Comparison of ENCODE assay signal across 1 cellular context in genomic region chr16:68590201-68590994, GRCh38.
A peak's percentile ranks its signal among the peaks of the same experiment; 100 is the strongest.
TF ChIP-seq lines count a peak whose summit lies in the region.

No MANE protein-coding gene starts in this region.

TF ChIP-seq in HepG2, 621 proteins besides CTCF, POLR2A, EP300 and RAD21 (continued from another document and continues in another):
- TF ChIP-seq, protein P1, sequence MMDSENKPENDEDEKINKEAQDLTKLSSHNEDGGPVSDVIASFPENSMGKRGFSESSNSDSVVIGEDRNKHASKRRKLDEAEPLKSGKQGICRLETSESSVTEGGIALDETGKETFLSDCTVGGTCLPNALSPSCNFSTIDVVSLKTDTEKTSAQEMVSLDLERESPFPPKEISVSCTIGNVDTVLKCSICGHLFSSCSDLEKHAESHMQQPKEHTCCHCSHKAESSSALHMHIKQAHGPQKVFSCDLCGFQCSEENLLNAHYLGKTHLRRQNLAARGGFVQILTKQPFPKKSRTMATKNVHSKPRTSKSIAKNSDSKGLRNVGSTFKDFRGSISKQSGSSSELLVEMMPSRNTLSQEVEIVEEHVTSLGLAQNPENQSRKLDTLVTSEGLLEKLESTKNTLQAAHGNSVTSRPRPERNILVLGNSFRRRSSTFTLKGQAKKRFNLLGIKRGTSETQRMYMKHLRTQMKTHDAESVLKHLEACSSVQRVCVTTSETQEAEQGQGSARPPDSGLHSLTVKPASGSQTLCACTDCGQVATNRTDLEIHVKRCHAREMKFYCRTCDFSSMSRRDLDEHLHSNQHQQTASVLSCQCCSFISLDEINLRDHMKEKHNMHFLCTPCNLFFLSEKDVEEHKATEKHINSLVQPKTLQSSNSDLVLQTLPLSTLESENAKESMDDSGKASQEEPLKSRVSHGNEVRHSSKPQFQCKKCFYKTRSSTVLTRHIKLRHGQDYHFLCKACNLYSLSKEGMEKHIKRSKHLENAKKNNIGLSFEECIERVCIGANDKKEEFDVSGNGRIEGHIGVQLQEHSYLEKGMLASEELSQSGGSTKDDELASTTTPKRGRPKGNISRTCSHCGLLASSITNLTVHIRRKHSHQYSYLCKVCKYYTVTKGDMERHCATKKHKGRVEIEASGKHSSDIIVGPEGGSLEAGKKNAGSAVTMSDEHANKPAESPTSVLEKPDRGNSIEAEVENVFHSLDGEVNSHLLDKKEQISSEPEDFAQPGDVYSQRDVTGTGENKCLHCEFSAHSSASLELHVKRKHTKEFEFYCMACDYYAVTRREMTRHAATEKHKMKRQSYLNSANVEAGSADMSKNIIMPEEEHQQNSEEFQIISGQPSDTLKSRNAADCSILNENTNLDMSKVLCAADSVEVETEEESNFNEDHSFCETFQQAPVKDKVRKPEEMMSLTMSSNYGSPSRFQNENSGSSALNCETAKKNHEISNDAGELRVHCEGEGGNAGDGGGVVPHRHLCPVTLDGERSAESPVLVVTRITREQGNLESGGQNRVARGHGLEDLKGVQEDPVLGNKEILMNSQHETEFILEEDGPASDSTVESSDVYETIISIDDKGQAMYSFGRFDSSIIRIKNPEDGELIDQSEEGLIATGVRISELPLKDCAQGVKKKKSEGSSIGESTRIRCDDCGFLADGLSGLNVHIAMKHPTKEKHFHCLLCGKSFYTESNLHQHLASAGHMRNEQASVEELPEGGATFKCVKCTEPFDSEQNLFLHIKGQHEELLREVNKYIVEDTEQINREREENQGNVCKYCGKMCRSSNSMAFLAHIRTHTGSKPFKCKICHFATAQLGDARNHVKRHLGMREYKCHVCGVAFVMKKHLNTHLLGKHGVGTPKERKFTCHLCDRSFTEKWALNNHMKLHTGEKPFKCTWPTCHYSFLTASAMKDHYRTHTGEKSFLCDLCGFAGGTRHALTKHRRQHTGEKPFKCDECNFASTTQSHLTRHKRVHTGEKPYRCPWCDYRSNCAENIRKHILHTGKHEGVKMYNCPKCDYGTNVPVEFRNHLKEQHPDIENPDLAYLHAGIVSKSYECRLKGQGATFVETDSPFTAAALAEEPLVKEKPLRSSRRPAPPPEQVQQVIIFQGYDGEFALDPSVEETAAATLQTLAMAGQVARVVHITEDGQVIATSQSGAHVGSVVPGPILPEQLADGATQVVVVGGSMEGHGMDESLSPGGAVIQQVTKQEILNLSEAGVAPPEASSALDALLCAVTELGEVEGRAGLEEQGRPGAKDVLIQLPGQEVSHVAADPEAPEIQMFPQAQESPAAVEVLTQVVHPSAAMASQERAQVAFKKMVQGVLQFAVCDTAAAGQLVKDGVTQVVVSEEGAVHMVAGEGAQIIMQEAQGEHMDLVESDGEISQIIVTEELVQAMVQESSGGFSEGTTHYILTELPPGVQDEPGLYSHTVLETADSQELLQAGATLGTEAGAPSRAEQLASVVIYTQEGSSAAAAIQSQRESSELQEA (CRISPR knock-in tag; IDR thresholded peaks at IDR 0.05; ENCODE audit: not compliant biosample characterization): peak; percentile 21
- TF ChIP-seq, protein P2, sequence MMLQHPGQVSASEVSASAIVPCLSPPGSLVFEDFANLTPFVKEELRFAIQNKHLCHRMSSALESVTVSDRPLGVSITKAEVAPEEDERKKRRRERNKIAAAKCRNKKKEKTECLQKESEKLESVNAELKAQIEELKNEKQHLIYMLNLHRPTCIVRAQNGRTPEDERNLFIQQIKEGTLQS (CRISPR knock-in tag; IDR thresholded peaks at IDR 0.05): no peak
- TF ChIP-seq, protein P3, sequence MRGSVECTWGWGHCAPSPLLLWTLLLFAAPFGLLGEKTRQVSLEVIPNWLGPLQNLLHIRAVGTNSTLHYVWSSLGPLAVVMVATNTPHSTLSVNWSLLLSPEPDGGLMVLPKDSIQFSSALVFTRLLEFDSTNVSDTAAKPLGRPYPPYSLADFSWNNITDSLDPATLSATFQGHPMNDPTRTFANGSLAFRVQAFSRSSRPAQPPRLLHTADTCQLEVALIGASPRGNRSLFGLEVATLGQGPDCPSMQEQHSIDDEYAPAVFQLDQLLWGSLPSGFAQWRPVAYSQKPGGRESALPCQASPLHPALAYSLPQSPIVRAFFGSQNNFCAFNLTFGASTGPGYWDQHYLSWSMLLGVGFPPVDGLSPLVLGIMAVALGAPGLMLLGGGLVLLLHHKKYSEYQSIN (CRISPR knock-in tag; IDR thresholded peaks at IDR 0.05; ENCODE audit: borderline replicate concordance): no peak
- TF ChIP-seq GMEB2 (CRISPR knock-in tag; IDR thresholded peaks at IDR 0.05; ENCODE audit: low read depth): no peak
- peak; percentile 77; the same call in 1 of the 2 replicates for TF ChIP-seq ZBTB34 (CRISPR knock-in tag; IDR thresholded peaks at IDR 0.05)
- TF ChIP-seq, protein P4, sequence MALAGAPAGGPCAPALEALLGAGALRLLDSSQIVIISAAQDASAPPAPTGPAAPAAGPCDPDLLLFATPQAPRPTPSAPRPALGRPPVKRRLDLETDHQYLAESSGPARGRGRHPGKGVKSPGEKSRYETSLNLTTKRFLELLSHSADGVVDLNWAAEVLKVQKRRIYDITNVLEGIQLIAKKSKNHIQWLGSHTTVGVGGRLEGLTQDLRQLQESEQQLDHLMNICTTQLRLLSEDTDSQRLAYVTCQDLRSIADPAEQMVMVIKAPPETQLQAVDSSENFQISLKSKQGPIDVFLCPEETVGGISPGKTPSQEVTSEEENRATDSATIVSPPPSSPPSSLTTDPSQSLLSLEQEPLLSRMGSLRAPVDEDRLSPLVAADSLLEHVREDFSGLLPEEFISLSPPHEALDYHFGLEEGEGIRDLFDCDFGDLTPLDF (CRISPR knock-in tag; IDR thresholded peaks at IDR 0.05): no peak
- no peak for TF ChIP-seq ATF1 (CRISPR knock-in tag; IDR thresholded peaks at IDR 0.05)
- no peak for TF ChIP-seq ZNF264 (CRISPR knock-in tag; IDR thresholded peaks at IDR 0.05)
- TF ChIP-seq ZNF766 (CRISPR knock-in tag; IDR thresholded peaks at IDR 0.05; ENCODE audit: borderline replicate concordance): 0 out of 2 replicates have a peak, but pooled peaks have one; percentile 47
- TF ChIP-seq SRSF1 (optimal IDR thresholded peaks at IDR 0.05; ENCODE audit: low read depth, low read length): no peak
- no peak for TF ChIP-seq ZSCAN20 (CRISPR knock-in tag; IDR thresholded peaks at IDR 0.05; ENCODE audit: borderline replicate concordance)
- TF ChIP-seq SPEN (CRISPR knock-in tag; IDR thresholded peaks at IDR 0.05; ENCODE audit: low read depth): peak; percentile 64; the same call in 1 of the 2 replicates
- TF ChIP-seq EZH2 (conservative IDR thresholded peaks at IDR 0.05; ENCODE audit: low read depth, low read length): no peak
- no peak for TF ChIP-seq ZNF260 (CRISPR knock-in tag; IDR thresholded peaks at IDR 0.05; ENCODE audit: borderline replicate concordance, low read depth)
- TF ChIP-seq SETDB1 (CRISPR knock-in tag; IDR thresholded peaks at IDR 0.05; ENCODE audit: borderline replicate concordance): no peak
- TF ChIP-seq ZNF180 (CRISPR knock-in tag; IDR thresholded peaks at IDR 0.05; ENCODE audit: borderline replicate concordance, low read depth): no peak
- no peak for TF ChIP-seq ZNF629 (CRISPR knock-in tag; conservative IDR thresholded peaks at IDR 0.05)
- TF ChIP-seq SSRP1 (CRISPR knock-in tag; IDR thresholded peaks at IDR 0.05): no peak
- no peak for TF ChIP-seq RELA (CRISPR knock-in tag; IDR thresholded peaks at IDR 0.05)
- 0 out of 2 replicates have a peak, but pooled peaks have one; percentile 41 for TF ChIP-seq ZBTB7B (CRISPR knock-in tag; IDR thresholded peaks at IDR 0.05)
- TF ChIP-seq ATF7 (IDR thresholded peaks at IDR 0.05): no peak
- no peak for TF ChIP-seq ATF7 (CRISPR knock-in tag; IDR thresholded peaks at IDR 0.05)
- TF ChIP-seq, protein P5, sequence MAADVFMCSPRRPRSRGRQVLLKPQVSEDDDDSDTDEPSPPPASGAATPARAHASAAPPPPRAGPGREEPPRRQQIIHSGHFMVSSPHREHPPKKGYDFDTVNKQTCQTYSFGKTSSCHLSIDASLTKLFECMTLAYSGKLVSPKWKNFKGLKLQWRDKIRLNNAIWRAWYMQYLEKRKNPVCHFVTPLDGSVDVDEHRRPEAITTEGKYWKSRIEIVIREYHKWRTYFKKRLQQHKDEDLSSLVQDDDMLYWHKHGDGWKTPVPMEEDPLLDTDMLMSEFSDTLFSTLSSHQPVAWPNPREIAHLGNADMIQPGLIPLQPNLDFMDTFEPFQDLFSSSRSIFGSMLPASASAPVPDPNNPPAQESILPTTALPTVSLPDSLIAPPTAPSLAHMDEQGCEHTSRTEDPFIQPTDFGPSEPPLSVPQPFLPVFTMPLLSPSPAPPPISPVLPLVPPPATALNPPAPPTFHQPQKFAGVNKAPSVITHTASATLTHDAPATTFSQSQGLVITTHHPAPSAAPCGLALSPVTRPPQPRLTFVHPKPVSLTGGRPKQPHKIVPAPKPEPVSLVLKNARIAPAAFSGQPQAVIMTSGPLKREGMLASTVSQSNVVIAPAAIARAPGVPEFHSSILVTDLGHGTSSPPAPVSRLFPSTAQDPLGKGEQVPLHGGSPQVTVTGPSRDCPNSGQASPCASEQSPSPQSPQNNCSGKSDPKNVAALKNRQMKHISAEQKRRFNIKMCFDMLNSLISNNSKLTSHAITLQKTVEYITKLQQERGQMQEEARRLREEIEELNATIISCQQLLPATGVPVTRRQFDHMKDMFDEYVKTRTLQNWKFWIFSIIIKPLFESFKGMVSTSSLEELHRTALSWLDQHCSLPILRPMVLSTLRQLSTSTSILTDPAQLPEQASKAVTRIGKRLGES (CRISPR knock-in tag; IDR thresholded peaks at IDR 0.05; ENCODE audit: borderline replicate concordance): no peak
- no peak for TF ChIP-seq SCMH1 (CRISPR knock-in tag; IDR thresholded peaks at IDR 0.05; ENCODE audit: borderline replicate concordance)
- TF ChIP-seq PCBP2 (optimal IDR thresholded peaks at IDR 0.05; ENCODE audit: low read depth, low read length, poor library complexity, severe bottlenecking): no peak
- TF ChIP-seq RARA (CRISPR knock-in tag; IDR thresholded peaks at IDR 0.05): no peak
- TF ChIP-seq SOX6 (IDR thresholded peaks at IDR 0.05): no peak
- no peak for TF ChIP-seq SOX6 (CRISPR knock-in tag; IDR thresholded peaks at IDR 0.05)
- TF ChIP-seq CAMTA2 (CRISPR knock-in tag; IDR thresholded peaks at IDR 0.05; ENCODE audit: borderline replicate concordance): no peak
- no peak for TF ChIP-seq SRY (CRISPR knock-in tag; IDR thresholded peaks at IDR 0.05)
- peak; percentile 49; the same call in 1 of the 2 replicates for TF ChIP-seq KAT8 (CRISPR knock-in tag; IDR thresholded peaks at IDR 0.05)
- 0 out of 2 replicates have a peak, but pooled peaks have one; percentile 29 for TF ChIP-seq ZKSCAN8 (CRISPR knock-in tag; IDR thresholded peaks at IDR 0.05; ENCODE audit: borderline replicate concordance)
- TF ChIP-seq TRIM24 (CRISPR knock-in tag; IDR thresholded peaks at IDR 0.05): no peak
- no peak for TF ChIP-seq NFE2L2 (IDR thresholded peaks at IDR 0.05; ENCODE audit: low read length)
- TF ChIP-seq FUBP1 (CRISPR knock-in tag; IDR thresholded peaks at IDR 0.05; ENCODE audit: borderline replicate concordance): no peak
